1 cellular context compared by ENCODE assay signal in the genomic region with DNA sequence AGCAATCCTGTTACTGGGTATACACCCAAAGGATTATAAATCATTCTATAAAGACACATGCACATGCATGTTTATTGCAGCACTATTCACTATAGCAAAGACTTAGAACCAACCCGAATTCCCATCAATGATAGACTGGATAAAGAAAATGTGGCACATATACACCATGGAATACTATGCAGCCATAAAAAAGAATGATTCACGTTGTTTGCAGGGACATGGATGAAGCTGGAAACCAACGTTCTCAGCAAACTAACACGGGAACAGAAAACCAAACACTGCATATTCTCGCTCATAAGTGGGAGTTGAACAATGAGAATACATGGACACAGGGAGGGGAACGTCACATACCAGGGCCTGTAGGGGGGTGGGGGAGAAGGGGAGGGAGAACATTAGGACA.
TF ChIP-seq lines count a peak whose summit lies in the region.

No MANE protein-coding gene starts in this region.

TF ChIP-seq in HEK293, 187 proteins besides CTCF, POLR2A, EP300 and RAD21:
- TF ChIP-seq ZNF280D (tag by site-specific recombination; IDR thresholded peaks at IDR 0.05) (peak; percentile 63; the same call in 1 of the 2 replicates), ZNF146 (tag by site-specific recombination; IDR thresholded peaks at IDR 0.05) (peak; percentile 96)
